ENCODE assay signal across 20 cellular contexts in the genomic region with DNA sequence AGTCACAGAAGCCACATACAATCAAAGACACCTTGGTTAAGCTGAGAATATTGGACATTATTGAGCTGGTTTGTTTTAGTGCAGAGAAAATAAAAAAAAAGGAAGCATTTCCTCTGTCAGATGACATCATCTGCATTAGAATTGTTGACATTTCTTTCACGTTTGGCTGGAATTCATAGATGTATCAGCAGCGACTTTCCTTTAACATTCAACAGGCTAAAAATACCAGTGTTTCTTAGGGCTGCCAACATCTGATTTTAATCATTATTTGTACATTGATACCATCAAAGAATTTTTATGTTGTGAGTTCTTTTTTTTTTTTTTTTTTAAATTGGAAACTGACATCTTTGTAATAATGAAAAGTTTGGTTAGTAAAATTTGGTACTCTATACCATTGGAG. TPM values are rescaled to one million over a fixed set of nuclear protein-coding genes. Genes with fewer than 3 reads are reported as not detected.
DNase-seq lines count a peak whose midpoint lies in the region; ATAC-seq and TF ChIP-seq lines count a peak whose summit lies in the region.
"Had no signal": no experiment of that assay in that cellular context is flagged by ENCODE, and none has a peak within 500 bp of the region (broad histone marks: within the 10 kb centered on the region; RNA-seq: fewer than 3 reads in every experiment).

No MANE protein-coding gene starts in this region.

- H3K36me3 ChIP-seq in CD8-positive, alpha-beta T cell (ENCODE audit: insufficient read depth, low read length): no peaks in the 10 kb centered on the region
- H3K36me3 ChIP-seq: transverse colon had no signal

- no peaks in the 10 kb centered on the region for H3K27me3 ChIP-seq in CD8-positive, alpha-beta T cell (ENCODE audit: insufficient read depth, low read length)
- H3K27me3 ChIP-seq: body of pancreas, heart left ventricle, transverse colon had no signal

- no peaks in the 10 kb centered on the region for H3K9me3 ChIP-seq in CD8-positive, alpha-beta T cell (ENCODE audit: low read length)
- H3K9me3 ChIP-seq: body of pancreas, heart left ventricle, transverse colon had no signal

- H3K36me3 Mint-ChIP-seq in CD8-positive, alpha-beta T cell: no peaks in the 10 kb centered on the region
- H3K36me3 Mint-ChIP-seq: CD4-positive, alpha-beta memory T cell had no signal

- no peak overlapping the region for H3K4me3 ChIP-seq in skeletal muscle cell (ENCODE audit: low read depth, low read length)
- H3K4me3 ChIP-seq in CD8-positive, alpha-beta T cell (ENCODE audit: low read depth, low read length): no peak overlapping the region
- H3K4me3 ChIP-seq: body of pancreas, heart left ventricle, transverse colon had no signal

- no peak for ATAC-seq in CD8-positive, alpha-beta T cell
- ATAC-seq: body of pancreas, heart left ventricle, left cardiac atrium had no signal

- no peaks in the 10 kb centered on the region for H3K4me1 Mint-ChIP-seq in CD8-positive, alpha-beta T cell (ENCODE audit: low read depth)
- H3K4me1 Mint-ChIP-seq: CD4-positive, alpha-beta memory T cell; endodermal cell had no signal

- DNase-seq in GM04504 (ENCODE audit: low read depth) (peak; percentile 64), fibroblast of peridontal ligament (ENCODE audit: extremely low read depth) (peak; percentile 95), skeletal muscle cell (ENCODE audit: low read depth) (peak; percentile 9), mucosa of gallbladder (ENCODE audit: low spot score) (no peak), glomerular visceral epithelial cell (ENCODE audit: extremely low spot score) (no peak), HK-2 (ENCODE audit: unreplicated experiment) (no peak)
- no peak for DNase-seq in CD8-positive, alpha-beta T cell
- DNase-seq: activated CD8-positive, alpha-beta memory T cell treated with anti-CD3 and anti-CD28 coated beads for 24 hours; body of pancreas; CD4-positive, alpha-beta memory T cell; endodermal cell; heart left ventricle; left cardiac atrium; NCI-H1417; NCI-H446 treated with DMSO at 0.1 percent for 48 hours; stimulated activated CD4-positive, alpha-beta T cell treated with anti-CD3 and anti-CD28 coated beads, Interleukin-2, amount 100 ng/mL, for 24 hours; transverse colon had no signal

- H3K27me3 Mint-ChIP-seq in CD8-positive, alpha-beta T cell (ENCODE audit: low read depth): peaks cover 8% of the 10 kb centered on the region

- H3K4me1 ChIP-seq in CD8-positive, alpha-beta T cell (ENCODE audit: insufficient read depth, low read length): no peaks in the 10 kb centered on the region
- H3K4me1 ChIP-seq: body of pancreas, heart left ventricle, transverse colon had no signal

- POLR2A ChIA-PET in CD8-positive, alpha-beta T cell (lab: Charles Lee): no interaction called here

- peak overlapping the region; percentile 52 for H3K27ac ChIP-seq in VCaP
- no peak overlapping the region for H3K27ac ChIP-seq in CD8-positive, alpha-beta T cell (ENCODE audit: low read depth, low read length)
- H3K27ac ChIP-seq: body of pancreas, heart left ventricle, transverse colon had no signal

- CTCF ChIA-PET in CD8-positive, alpha-beta T cell (lab: Charles Lee): no interaction called here

- no peaks in the 10 kb centered on the region for H3K9me3 Mint-ChIP-seq in CD8-positive, alpha-beta T cell
- H3K9me3 Mint-ChIP-seq: endodermal cell had no signal

- intact Hi-C loops in CD8-positive, alpha-beta T cell (cut with DNase I, micrococcal nuclease): no loop called here

- TF ChIP-seq CTCF in VCaP (conservative IDR thresholded peaks at IDR 0.05): no peak
- no peak for TF ChIP-seq CTCF in CD8-positive, alpha-beta T cell (IDR thresholded peaks at IDR 0.05)

- no peak overlapping the region for H3K27ac Mint-ChIP-seq in CD8-positive, alpha-beta T cell
- H3K27ac Mint-ChIP-seq: CD4-positive, alpha-beta memory T cell; endodermal cell had no signal

- H3K4me3 Mint-ChIP-seq in CD8-positive, alpha-beta T cell: no peak overlapping the region
- H3K4me3 Mint-ChIP-seq: CD4-positive, alpha-beta memory T cell; endodermal cell had no signal

RNA-seq across cellular contexts. Expression of a gene that starts 33.5 kb away (rescaled TPM):
- 6.2 TPM for total RNA-seq in mucosa of gallbladder
- not detected for total RNA-seq in CD8-positive, alpha-beta T cell
- total RNA-seq: CD4-positive, alpha-beta memory T cell; endodermal cell; G401; left cardiac atrium; OCI-LY7 had no signal

Comparison
In these comparisons a context has a peak if more than half of its experiments do, and no peak if none do; other contexts are left out.
1. DNase-seq: peak in GM04504 (single experiment), fibroblast of peridontal ligament (single experiment) and skeletal muscle cell (single experiment); none in mucosa of gallbladder (single experiment), CD8-positive, alpha-beta T cell (0 of 7), glomerular visceral epithelial cell (single experiment) and HK-2 (single experiment).